In the genomic region with DNA sequence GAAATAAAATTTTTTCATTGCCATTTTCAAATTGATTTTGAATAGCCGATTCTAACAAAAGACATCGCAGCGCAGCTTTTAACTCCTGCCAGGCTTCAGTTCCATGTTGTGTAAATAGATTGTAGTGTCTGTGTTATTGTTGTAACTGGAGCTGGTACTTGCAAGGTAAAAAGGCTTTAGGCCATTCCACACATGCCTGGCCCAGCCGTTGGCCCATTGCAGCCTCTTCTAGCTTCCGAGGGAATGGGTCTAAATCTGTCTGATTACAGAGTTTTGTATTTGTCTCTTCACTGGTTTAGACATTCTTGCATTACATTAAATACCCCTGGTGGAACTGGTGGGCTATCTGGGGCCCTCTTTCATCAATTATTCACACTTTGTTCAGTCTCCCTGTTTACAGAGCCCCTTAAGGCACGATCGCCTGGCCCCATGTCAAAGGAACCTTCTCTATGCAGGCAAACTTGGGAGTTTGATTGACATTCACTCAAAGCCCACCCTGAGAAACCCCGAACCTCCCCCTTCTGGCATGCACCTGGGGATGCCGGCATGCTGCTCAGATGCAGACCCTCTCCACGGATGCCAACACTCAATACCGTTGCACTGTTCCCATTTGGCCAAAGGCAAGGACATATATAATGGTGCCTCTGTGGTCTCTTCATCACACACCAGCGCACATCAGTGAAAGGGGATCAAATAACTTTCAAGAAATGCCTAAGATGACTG, we compare ENCODE assay signal across 20 cellular contexts.
"Had no signal": no experiment of that assay in that cellular context is flagged by ENCODE, and none has a peak within 500 bp of the region (broad histone marks: within the 10 kb centered on the region; RNA-seq: fewer than 3 reads in every experiment).

No MANE protein-coding gene starts in this region.

- H3K36me3 ChIP-seq: cardiac muscle cell, gastroesophageal sphincter, heart left ventricle, stomach, suprapubic skin, tibial nerve had no signal

- H3K27me3 ChIP-seq: body of pancreas, cardiac muscle cell, heart left ventricle, stomach, suprapubic skin, tibial nerve had no signal

- H3K9me3 ChIP-seq: body of pancreas, gastroesophageal sphincter, suprapubic skin had no signal

- H3K4me3 ChIP-seq: body of pancreas, cardiac muscle cell, gastroesophageal sphincter, heart left ventricle, stomach, suprapubic skin, tibial nerve had no signal

- DNase-seq: activated CD4-positive, alpha-beta T cell treated with anti-CD3 and anti-CD28 coated beads for 4 hours; activated CD4-positive, alpha-beta T cell treated with anti-CD3 and anti-CD28 coated beads, Interleukin-2, amount 50 U/mL, for 48 hours; activated CD4-positive, CD25-positive, alpha-beta regulatory T cell; activated effector memory CD4-positive, alpha-beta T cell treated with anti-CD3 and anti-CD28 coated beads, Interleukin-2, amount 50 U/mL, for 16 hours; activated T-cell treated with anti-CD3 and anti-CD28 coated beads, Interleukin-2, amount 50 U/mL, for 72 hours; anterior cingulate cortex; body of pancreas; cortex of kidney; heart left ventricle; islet precursor cell; left cardiac atrium; small intestine; stimulated activated CD4-positive, alpha-beta T cell treated with anti-CD3 and anti-CD28 coated beads, Interleukin-2, amount 100 ng/mL, for 24 hours; stomach had no signal

- H3K4me1 ChIP-seq: body of pancreas, gastroesophageal sphincter, heart left ventricle, stomach, suprapubic skin, tibial nerve had no signal

- H3K27ac ChIP-seq: body of pancreas, cardiac muscle cell, gastroesophageal sphincter, heart left ventricle, stomach, suprapubic skin, tibial nerve had no signal

- ATAC-seq: activated T-cell treated with anti-CD3 and anti-CD28 coated beads, Interleukin-2, amount 50 U/mL, for 72 hours; body of pancreas; gastroesophageal sphincter; heart left ventricle; left cardiac atrium; sciatic nerve; stimulated activated effector memory CD8-positive, alpha-beta T cell treated with anti-CD3 and anti-CD28 coated beads, Interleukin-12 subunit alpha, Interleukin-12 subunit beta, amount 100 ng/mL, for 72 hours had no signal
